Comparison of ENCODE assay signal across 36 cellular contexts in the genomic region with DNA sequence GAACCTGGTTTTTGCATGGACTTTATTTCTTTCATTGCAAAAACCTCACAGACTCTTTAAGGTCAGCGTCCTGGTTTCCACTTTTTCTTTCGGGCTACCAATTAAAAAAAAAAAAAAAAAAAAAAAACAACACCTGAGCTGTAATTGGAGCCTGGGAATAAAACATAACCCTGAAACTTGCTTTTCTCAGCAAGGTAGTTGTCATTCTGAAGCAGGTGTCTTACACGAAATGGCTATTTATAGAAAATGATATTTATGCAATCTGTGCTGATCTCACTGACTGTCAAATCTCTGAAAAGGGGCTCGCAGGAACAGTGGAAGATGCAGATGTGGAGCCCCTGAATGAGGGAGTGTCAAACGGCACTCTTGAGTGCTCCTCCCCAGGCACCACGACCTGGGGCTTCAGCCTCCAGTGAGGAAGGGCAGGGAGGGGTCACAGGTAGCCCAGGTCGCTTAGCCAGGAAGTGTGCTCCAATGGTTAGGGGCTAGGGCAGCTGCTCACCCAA.
"Had no signal": no experiment of that assay in that cellular context is flagged by ENCODE, and none has a peak within 500 bp of the region (broad histone marks: within the 10 kb centered on the region; RNA-seq: fewer than 3 reads in every experiment).

No MANE protein-coding gene starts in this region.

- H3K36me3 ChIP-seq: ovary, prostate gland, upper lobe of left lung, vagina had no signal

- H3K4me1 ChIP-seq: prostate gland, vagina had no signal

- FAIRE-seq: astrocyte, keratinocyte had no signal

- DNase-seq: activated CD4-positive, alpha-beta T cell treated with anti-CD3 and anti-CD28 coated beads for 48 hours; activated CD4-positive, alpha-beta T cell treated with anti-CD3 and anti-CD28 coated beads, Interleukin-2, amount 50 U/mL, for 48 hours; activated CD8-positive, alpha-beta memory T cell treated with anti-CD3 and anti-CD28 coated beads, Interleukin-2, amount 50 U/mL, for 4 hours; activated effector memory CD4-positive, alpha-beta T cell treated with anti-CD3 and anti-CD28 coated beads, Interleukin-2, amount 50 U/mL, for 16 hours; activated naive CD4-positive, alpha-beta T cell treated with anti-CD3 and anti-CD28 coated beads, Interleukin-2, amount 10 ng/mL, durations not matched to agents 7 days and 5 days; activated T-cell treated with anti-CD3 and anti-CD28 coated beads, Interleukin-2, amount 50 U/mL, for 1 hour; amniotic stem cell; caudate nucleus; cortex of kidney; effector memory CD8-positive, alpha-beta T cell; erythroblast; foreskin fibroblast; head of caudate nucleus; hippocampal formation; left cardiac atrium; mammary epithelial cell; naive B cell; nephron progenitor cell; ovary; retina; stimulated activated CD4-positive, alpha-beta T cell treated with anti-CD3 and anti-CD28 coated beads, Interleukin-4, amount 100 ng/mL, for 4 hours; stimulated activated CD8-positive, alpha-beta memory T cell treated with anti-CD3 and anti-CD28 coated beads, Interleukin-4, amount 100 ng/mL, for 48 hours; stimulated activated naive CD8-positive, alpha-beta T cell treated with anti-CD3 and anti-CD28 coated beads, Interleukin-15, amount 100 ng/mL, for 72 hours; substantia nigra had no signal

- H3K4me3 Mint-ChIP-seq: activated naive CD4-positive, alpha-beta T cell treated with anti-CD3 and anti-CD28 coated beads, Interleukin-2, amount 10 ng/mL, durations not matched to agents 7 days and 5 days; activated T-helper 1 cell treated with anti-CD3 and anti-CD28 coated beads, Interleukin-12 subunit alpha, Interleukin-12 subunit beta, Interleukin-2, Interleukin-4 antibody, amounts not matched to agents 30 ng/mL and 10 ng/mL and 1 ng/mL, durations not matched to agents 14 hours and 24 hours and 36 hours; effector memory CD8-positive, alpha-beta T cell; mesothelial cell of epicardium; nephron progenitor cell; stimulated activated memory B cell treated with anti-CD40 and anti-IgM and Interleukin-4, amounts not matched to agents 10 μg/mL and 1 μg/mL and 100 μg/mL, for 72 hours; stimulated activated naive CD8-positive, alpha-beta T cell treated with anti-CD3 and anti-CD28 coated beads, Interleukin-15, amount 100 ng/mL, for 72 hours had no signal

- H3K27ac ChIP-seq: ovary, prostate gland, skin epidermis, upper lobe of left lung, vagina, VCaP had no signal

- ATAC-seq: activated CD4-positive, CD25-positive, alpha-beta regulatory T cell treated with anti-CD3 and anti-CD28 coated beads, Interleukin-2, amount 50 U/mL, for 24 hours; effector memory CD8-positive, alpha-beta T cell; left cardiac atrium; sciatic nerve; stimulated activated memory B cell treated with anti-CD40 and anti-IgM and Interleukin-4, amounts not matched to agents 10 μg/mL and 1 μg/mL and 100 μg/mL, for 72 hours; stimulated activated naive CD8-positive, alpha-beta T cell treated with anti-CD3 and anti-CD28 coated beads, Interleukin-15, amount 100 ng/mL, for 72 hours had no signal

- H3K4me3 ChIP-seq: ovary, prostate gland, skin epidermis, upper lobe of left lung, vagina had no signal

- H3K27me3 ChIP-seq: ovary, upper lobe of left lung, vagina had no signal

- H3K27ac Mint-ChIP-seq: activated naive CD4-positive, alpha-beta T cell treated with anti-CD3 and anti-CD28 coated beads, Interleukin-2, amount 10 ng/mL, durations not matched to agents 7 days and 5 days; activated T-helper 1 cell treated with anti-CD3 and anti-CD28 coated beads, Interleukin-12 subunit alpha, Interleukin-12 subunit beta, Interleukin-2, Interleukin-4 antibody, amounts not matched to agents 30 ng/mL and 10 ng/mL and 1 ng/mL, durations not matched to agents 14 hours and 24 hours and 36 hours; effector memory CD8-positive, alpha-beta T cell; mesothelial cell of epicardium; nephron progenitor cell had no signal

- H3K9me3 ChIP-seq: ovary, prostate gland, upper lobe of left lung, vagina had no signal

- H3K9me3 Mint-ChIP-seq: activated naive CD4-positive, alpha-beta T cell treated with anti-CD3 and anti-CD28 coated beads, Interleukin-2, amount 10 ng/mL, durations not matched to agents 7 days and 5 days; activated T-helper 1 cell treated with anti-CD3 and anti-CD28 coated beads, Interleukin-12 subunit alpha, Interleukin-12 subunit beta, Interleukin-2, Interleukin-4 antibody, amounts not matched to agents 30 ng/mL and 10 ng/mL and 1 ng/mL, durations not matched to agents 14 hours and 24 hours and 36 hours; effector memory CD8-positive, alpha-beta T cell; mesothelial cell of epicardium; naive B cell; nephron progenitor cell; stimulated activated memory B cell treated with anti-CD40 and anti-IgM and Interleukin-4, amounts not matched to agents 10 μg/mL and 1 μg/mL and 100 μg/mL, for 72 hours; stimulated activated naive CD8-positive, alpha-beta T cell treated with anti-CD3 and anti-CD28 coated beads, Interleukin-15, amount 100 ng/mL, for 72 hours had no signal

- H3K27me3 Mint-ChIP-seq: naive B cell; stimulated activated memory B cell treated with anti-CD40 and anti-IgM and Interleukin-4, amounts not matched to agents 10 μg/mL and 1 μg/mL and 100 μg/mL, for 72 hours had no signal
